In genomic region chr2:161159829-161160225, GRCh38 we compare ENCODE assay signal across 8 cellular contexts. TPM values are rescaled to one million over a fixed set of nuclear protein-coding genes. Genes with fewer than 3 reads are reported as not detected.
A peak's percentile ranks its signal among the peaks of the same experiment; 100 is the strongest.
DNase-seq lines count a peak whose midpoint lies in the region; ATAC-seq and TF ChIP-seq lines count a peak whose summit lies in the region.

No MANE protein-coding gene starts in this region.

- H3K27ac Mint-ChIP-seq in brain, result peak overlapping the region; percentile 92 to 99 (median 99)
- H3K27ac Mint-ChIP-seq in nephron, result peak overlapping the region; percentile 97 to 98 (median 98)

- H3K4me3 Mint-ChIP-seq in brain (peak overlapping the region; percentile 98 to 100 (median 99)), nephron (peak overlapping the region; percentile 97 to 99 (median 98))

- DNase-seq in amygdala (lab: John Stamatoyannopoulos, UW), result no peak
- no peak for DNase-seq in kidney glomerular epithelial cell (lab: John Stamatoyannopoulos, UW)
- no peak for DNase-seq in SK-N-DZ (ENCODE audit: low spot score)

- no peak for TF ChIP-seq CTCF in brain (conservative IDR thresholded peaks at IDR 0.05)
- no peak for TF ChIP-seq CTCF in nephron (IDR thresholded peaks at IDR 0.05; ENCODE audit: unreplicated experiment in 3 of 3)

- H3K27me3 Mint-ChIP-seq in brain (peaks cover 11% of the 10 kb centered on the region), nephron (ENCODE audit: low read depth) (no peaks in the 10 kb centered on the region)

- H3K36me3 Mint-ChIP-seq in brain, result peaks cover 9% of the 10 kb centered on the region
- H3K36me3 Mint-ChIP-seq in nephron (ENCODE audit: low read depth), result peaks cover 5% of the 10 kb centered on the region

- H3K9me3 Mint-ChIP-seq in brain (peaks cover 0 to 4% (median 0%) of the 10 kb centered on the region in 5 experiments), nephron (no peaks in the 10 kb centered on the region)

- H3K4me1 Mint-ChIP-seq in brain, result peaks cover 39% of the 10 kb centered on the region
- H3K4me1 Mint-ChIP-seq in nephron, result peaks cover 29% of the 10 kb centered on the region

- ATAC-seq in GM18867 (IDR thresholded peaks at IDR 0.05; ENCODE audit: unreplicated experiment), result peak; percentile 3
- peak; percentile 13 for ATAC-seq in HG03196 (IDR thresholded peaks at IDR 0.05; ENCODE audit: unreplicated experiment)
- ATAC-seq in GM21786 (IDR thresholded peaks at IDR 0.05; ENCODE audit: unreplicated experiment), result no peak

RNA-seq across cellular contexts. Expression of gene TANK, which starts 0.4 kb away (rescaled TPM):
- 13.1 TPM for polyA plus RNA-seq in brain (ENCODE audit: insufficient read depth, low read depth, low replicate concordance)
- 23.2 and 38.4 TPM in 2 replicates for polyA plus RNA-seq in SK-N-DZ (2014; cell fraction: cytosol; rRNA removed)
- polyA plus RNA-seq in SK-N-DZ (2014; cell fraction: nucleus; rRNA removed), result 37.0 and 37.2 TPM in 2 replicates
